ENCODE assay signal across 8 cellular contexts in the genomic region with DNA sequence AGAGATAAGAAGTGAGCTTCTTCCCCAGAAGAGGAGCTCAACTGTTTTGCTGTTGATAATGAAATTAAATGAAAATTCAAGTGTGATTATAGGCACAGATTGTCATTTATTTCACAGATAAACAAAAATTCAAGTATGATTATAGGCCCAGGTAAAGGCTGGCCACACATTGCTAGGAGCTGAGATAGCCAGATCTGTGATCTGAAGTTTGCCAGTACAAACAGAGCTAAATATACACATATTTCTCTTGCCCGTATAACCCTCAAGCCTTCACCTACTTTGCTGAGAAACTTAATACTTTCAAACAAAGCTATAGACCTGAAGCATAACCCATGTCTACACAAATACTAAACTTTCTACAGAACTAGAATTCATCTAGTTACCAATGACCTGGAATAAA.
"Had no signal": no experiment of that assay in that cellular context is flagged by ENCODE, and none has a peak within 500 bp of the region (broad histone marks: within the 10 kb centered on the region; RNA-seq: fewer than 3 reads in every experiment).

No MANE protein-coding gene starts in this region.

- ATAC-seq: HCT116, HepG2 had no signal

- H3K4me3 ChIP-seq: GM23248, HAP-1 had no signal

- H3K36me3 ChIP-seq: HAP-1 had no signal

- FAIRE-seq: HepG2 had no signal

- H2AFZ ChIP-seq: GM23248 had no signal

- H3K9ac ChIP-seq: GM23248 had no signal

- H3K27me3 Mint-ChIP-seq: IgD-negative memory B cell had no signal

- H3K4me1 Mint-ChIP-seq: IgD-negative memory B cell had no signal

- H3K36me3 Mint-ChIP-seq: IgD-negative memory B cell had no signal

- H3K4me1 ChIP-seq: HAP-1 had no signal

- H3K27ac Mint-ChIP-seq: HFFc6, IgD-negative memory B cell had no signal

- H3K9me3 ChIP-seq: HAP-1 had no signal

- H3K4me3 Mint-ChIP-seq: HFFc6, IgD-negative memory B cell had no signal

- DNase-seq: GM23248, H7, HFFc6 had no signal

- H3K27ac ChIP-seq: GM23248, HL-60 had no signal

- H3K9me3 Mint-ChIP-seq: HFFc6, IgD-negative memory B cell had no signal
